In the genomic region with DNA sequence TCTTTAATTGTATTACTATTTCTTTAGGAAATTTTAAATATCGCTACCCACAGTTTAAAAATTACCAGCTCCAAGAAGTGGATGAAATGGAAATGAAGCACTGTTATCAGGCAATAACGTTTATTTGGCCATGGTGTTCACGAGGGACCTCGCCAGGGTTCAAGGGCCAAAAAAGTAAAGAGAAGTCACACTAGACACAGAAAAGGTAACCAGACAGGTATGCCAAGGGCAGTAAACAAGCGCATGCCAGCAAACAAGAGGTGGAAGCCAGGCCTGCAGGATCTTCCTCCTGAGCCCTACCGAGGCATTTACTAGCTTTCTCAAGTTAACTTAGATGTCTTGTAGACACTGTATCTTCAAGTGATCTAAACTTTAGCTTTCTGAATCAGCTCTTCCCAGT, we compare ENCODE assay signal across 9 cellular contexts.
"Had no signal": no experiment of that assay in that cellular context is flagged by ENCODE, and none has a peak within 500 bp of the region (broad histone marks: within the 10 kb centered on the region; RNA-seq: fewer than 3 reads in every experiment).

No MANE protein-coding gene starts in this region.

- H3K4me3 ChIP-seq: GM23338, K562 had no signal

- FAIRE-seq: H1, H54, K562 had no signal

- DNase-seq: H9, HCEC 1CT, IMR-90, KG1 had no signal

- H2AFZ ChIP-seq: GM23338 had no signal

- H3K4me2 ChIP-seq: GM23338 had no signal

- ATAC-seq: GM23338, K562 had no signal

- H3K27ac ChIP-seq: HL-60 had no signal
